Comparison of ENCODE assay signal across 8 cellular contexts in the genomic region with DNA sequence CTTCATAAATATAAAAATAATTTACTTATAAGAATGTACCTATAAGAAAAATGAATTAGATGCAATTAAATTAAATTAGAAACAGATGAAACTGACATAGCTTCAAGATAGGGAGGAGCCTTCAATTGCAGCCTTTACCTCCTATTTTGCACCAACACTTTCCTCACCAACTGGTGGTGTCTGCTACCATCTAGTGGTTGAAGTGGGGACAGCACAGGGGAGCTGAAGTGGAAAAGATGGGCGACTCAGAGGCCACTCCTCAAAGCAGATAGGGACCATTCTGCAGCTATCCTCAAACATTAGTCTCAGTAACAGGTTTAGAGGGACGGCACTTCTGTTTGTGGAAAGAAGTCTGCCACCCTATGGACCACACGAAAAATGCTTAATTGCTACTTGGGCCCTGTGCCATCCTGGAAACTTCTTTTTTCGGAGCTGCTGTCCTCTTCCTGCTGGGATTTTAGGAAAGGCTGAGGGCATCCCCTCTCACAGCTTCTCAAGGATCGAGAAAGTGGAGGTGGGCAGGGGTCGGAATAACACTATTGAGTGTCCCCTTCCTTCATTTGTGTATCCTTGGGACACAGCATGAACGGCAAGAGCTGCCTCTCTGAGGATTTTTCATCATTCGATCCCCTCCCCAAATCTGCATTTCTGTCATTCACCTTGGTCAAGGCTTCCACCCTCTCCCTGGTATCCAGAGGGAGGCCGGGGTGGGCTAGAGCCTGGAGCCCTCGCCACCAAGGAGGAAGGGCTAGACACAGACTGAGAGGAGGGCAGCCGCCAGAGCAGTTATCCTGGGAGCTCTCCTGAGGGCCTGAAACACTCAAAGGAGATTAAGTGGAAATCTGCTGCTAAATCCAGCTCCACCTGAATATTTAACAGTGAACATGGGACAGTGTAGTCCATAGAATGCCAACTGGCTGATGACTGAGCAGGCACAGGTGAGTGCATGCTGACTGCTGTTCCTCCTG. TPM values are rescaled to one million over a fixed set of nuclear protein-coding genes. Genes with fewer than 3 reads are reported as not detected.
DNase-seq lines count a peak whose midpoint lies in the region; ATAC-seq lines count a peak whose summit lies in the region.

No MANE protein-coding gene starts in this region.

- ATAC-seq in activated naive CD8-positive, alpha-beta T cell treated with anti-CD3 and anti-CD28 coated beads, Interleukin-2, amount 50 U/mL, for 24 hours: peak; percentile 85
- ATAC-seq in left cardiac atrium (peak; percentile 69 to 75), GM21737 (IDR thresholded peaks at IDR 0.05; ENCODE audit: unreplicated experiment) (no peak)

- no peak overlapping the region for H3K4me3 Mint-ChIP-seq in activated naive CD8-positive, alpha-beta T cell treated with anti-CD3 and anti-CD28 coated beads, Interleukin-2, amount 50 U/mL, for 24 hours

- no peaks in the 10 kb centered on the region for H3K36me3 Mint-ChIP-seq in activated naive CD8-positive, alpha-beta T cell treated with anti-CD3 and anti-CD28 coated beads, Interleukin-2, amount 50 U/mL, for 24 hours (ENCODE audit: low read depth)

- DNase-seq in AG08395 (ENCODE audit: low spot score) (peak; percentile 90), GM19240 (ENCODE audit: insufficient read length, low spot score) (peak; percentile 82), NCI-H1694 (lab: John Stamatoyannopoulos, UW) (peak; percentile 95), T follicular helper cell (ENCODE audit: low read depth) (peak; percentile 78), left cardiac atrium (peak; percentile 70), renal cortical epithelial cell (ENCODE audit: low read depth) (peak; percentile 51)
- peak; percentile 83 for DNase-seq in activated naive CD8-positive, alpha-beta T cell treated with anti-CD3 and anti-CD28 coated beads, Interleukin-2, amount 50 U/mL, for 24 hours

- H3K4me1 Mint-ChIP-seq in activated naive CD8-positive, alpha-beta T cell treated with anti-CD3 and anti-CD28 coated beads, Interleukin-2, amount 50 U/mL, for 24 hours: no peaks in the 10 kb centered on the region

- intact Hi-C loops in left cardiac atrium (cut with DNase I): loop anchor here (1.0 to 10.0 kb wide), 7 partner anchors 32 to 258 kb away; no protein-coding TSS in a partner anchor

- no peaks in the 10 kb centered on the region for H3K27me3 Mint-ChIP-seq in activated naive CD8-positive, alpha-beta T cell treated with anti-CD3 and anti-CD28 coated beads, Interleukin-2, amount 50 U/mL, for 24 hours

- no peak overlapping the region for H3K27ac Mint-ChIP-seq in activated naive CD8-positive, alpha-beta T cell treated with anti-CD3 and anti-CD28 coated beads, Interleukin-2, amount 50 U/mL, for 24 hours

- no peaks in the 10 kb centered on the region for H3K9me3 Mint-ChIP-seq in activated naive CD8-positive, alpha-beta T cell treated with anti-CD3 and anti-CD28 coated beads, Interleukin-2, amount 50 U/mL, for 24 hours

RNA-seq across cellular contexts. Expression of a gene that starts 9.6 kb away (rescaled TPM):
- total RNA-seq in left cardiac atrium: under 1 TPM; 0.18 to 0.60 TPM
- total RNA-seq in renal cortical epithelial cell: not detected in 2 replicates

RNA-seq across cellular contexts. Expression of a gene that starts 53.0 kb away (rescaled TPM):
- total RNA-seq in left cardiac atrium (100 to 1,000 TPM; 191 to 197 TPM), renal cortical epithelial cell (49.8 and 54.2 TPM in 2 replicates)

RNA-seq across cellular contexts. Expression of a gene that starts 58.4 kb away (rescaled TPM):
- total RNA-seq in left cardiac atrium (not detected), renal cortical epithelial cell (not detected in 2 replicates)
